ENCODE assay signal across 1 cellular context in the genomic region with DNA sequence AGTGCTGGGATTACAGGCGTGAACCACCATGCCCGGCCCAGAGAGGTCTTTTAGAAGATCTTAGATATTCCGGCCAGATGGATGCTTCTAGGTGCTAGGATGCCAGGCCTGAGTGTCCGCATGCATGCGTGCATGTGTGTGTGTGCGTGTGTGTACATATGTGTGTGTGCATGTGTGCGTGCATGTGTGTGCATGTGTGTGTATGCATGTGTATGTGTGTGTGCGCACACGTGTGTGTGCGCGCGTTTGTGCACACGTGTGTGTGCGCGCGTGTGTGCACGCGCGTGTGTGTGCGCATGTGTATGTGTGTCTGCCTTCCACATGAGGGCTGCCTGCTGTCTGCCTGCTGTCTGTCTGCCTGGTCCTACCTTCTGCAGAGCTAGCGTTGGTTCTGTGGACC.
TF ChIP-seq lines count a peak whose summit lies in the region.

No MANE protein-coding gene starts in this region.

TF ChIP-seq in IMR-90, 13 proteins besides CTCF, POLR2A, EP300 and RAD21:
- TF ChIP-seq, protein P1, sequence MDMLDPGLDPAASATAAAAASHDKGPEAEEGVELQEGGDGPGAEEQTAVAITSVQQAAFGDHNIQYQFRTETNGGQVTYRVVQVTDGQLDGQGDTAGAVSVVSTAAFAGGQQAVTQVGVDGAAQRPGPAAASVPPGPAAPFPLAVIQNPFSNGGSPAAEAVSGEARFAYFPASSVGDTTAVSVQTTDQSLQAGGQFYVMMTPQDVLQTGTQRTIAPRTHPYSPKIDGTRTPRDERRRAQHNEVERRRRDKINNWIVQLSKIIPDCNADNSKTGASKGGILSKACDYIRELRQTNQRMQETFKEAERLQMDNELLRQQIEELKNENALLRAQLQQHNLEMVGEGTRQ (IDR thresholded peaks at IDR 0.05; ENCODE audit: low read depth, low read length), result no peak
- TF ChIP-seq CEBPB (IDR thresholded peaks at IDR 0.05; ENCODE audit: low read depth, low read length), result no peak
- TF ChIP-seq MAZ (IDR thresholded peaks at IDR 0.05; ENCODE audit: borderline replicate concordance, low read depth, low read length), result no peak
- no peak for TF ChIP-seq NFE2L2 (IDR thresholded peaks at IDR 0.05; ENCODE audit: low read depth, low read length)
- no peak for TF ChIP-seq MAFK (IDR thresholded peaks at IDR 0.05; ENCODE audit: low read depth, low read length)
- no peak for TF ChIP-seq BHLHE40 (IDR thresholded peaks at IDR 0.05; ENCODE audit: low read depth, low read length)
- TF ChIP-seq RFX5 (IDR thresholded peaks at IDR 0.05; ENCODE audit: low read depth, low read length), result no peak
- no peak for TF ChIP-seq SMC3 (IDR thresholded peaks at IDR 0.05; ENCODE audit: low read depth, low read length)
- TF ChIP-seq, protein P2, sequence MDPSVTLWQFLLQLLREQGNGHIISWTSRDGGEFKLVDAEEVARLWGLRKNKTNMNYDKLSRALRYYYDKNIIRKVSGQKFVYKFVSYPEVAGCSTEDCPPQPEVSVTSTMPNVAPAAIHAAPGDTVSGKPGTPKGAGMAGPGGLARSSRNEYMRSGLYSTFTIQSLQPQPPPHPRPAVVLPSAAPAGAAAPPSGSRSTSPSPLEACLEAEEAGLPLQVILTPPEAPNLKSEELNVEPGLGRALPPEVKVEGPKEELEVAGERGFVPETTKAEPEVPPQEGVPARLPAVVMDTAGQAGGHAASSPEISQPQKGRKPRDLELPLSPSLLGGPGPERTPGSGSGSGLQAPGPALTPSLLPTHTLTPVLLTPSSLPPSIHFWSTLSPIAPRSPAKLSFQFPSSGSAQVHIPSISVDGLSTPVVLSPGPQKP (IDR thresholded peaks at IDR 0.05; ENCODE audit: borderline replicate concordance, low read depth, low read length), result no peak
- no peak for TF ChIP-seq CHD1 (IDR thresholded peaks at IDR 0.05; ENCODE audit: low read depth, low read length)
- TF ChIP-seq FOS (IDR thresholded peaks at IDR 0.05; ENCODE audit: low read depth, low read length), result no peak
- TF ChIP-seq MXI1 (IDR thresholded peaks at IDR 0.05; ENCODE audit: borderline replicate concordance, low read depth, low read length), result no peak
- no peak for TF ChIP-seq RCOR1 (IDR thresholded peaks at IDR 0.05; ENCODE audit: insufficient replicate concordance, low read length)
